9 cellular contexts compared by ENCODE assay signal in genomic region chr22:36773935-36774334, GRCh38. TPM values are rescaled to one million over a fixed set of nuclear protein-coding genes. Genes with fewer than 3 reads are reported as not detected.
DNase-seq lines count a peak whose midpoint lies in the region; ATAC-seq and TF ChIP-seq lines count a peak whose summit lies in the region.
"Had no signal": no experiment of that assay in that cellular context is flagged by ENCODE, and none has a peak within 500 bp of the region (broad histone marks: within the 10 kb centered on the region; RNA-seq: fewer than 3 reads in every experiment).

No MANE protein-coding gene starts in this region.

- no peak overlapping the region for H3K9ac ChIP-seq in Loucy (ENCODE audit: low read depth, low read length, poor library complexity, severe bottlenecking)

- TF ChIP-seq CTCF in Loucy (conservative IDR thresholded peaks at IDR 0.05; ENCODE audit: low read length) (peak; percentile 69), upper lobe of left lung (IDR thresholded peaks at IDR 0.05) (peak in 2 of 6 experiments; percentile 17 to 33), uterus (IDR thresholded peaks at IDR 0.05) (peak in 2 of 4 experiments; percentile 9 to 14)

- ATAC-seq in upper lobe of left lung (ENCODE audit: low FRiP score in 2 of 2) = no peak

- WGBS in upper lobe of left lung, 2 donors = 83 to 86% methylated on average over 3 of the region's 3 CpGs

- no peak overlapping the region for H3K27ac Mint-ChIP-seq in activated CD4-positive, alpha-beta memory T cell treated with anti-CD3 and anti-CD28 coated beads, Interleukin-2, amount 10 ng/mL, durations not matched to agents 7 days and 5 days
- H3K27ac Mint-ChIP-seq: activated naive CD4-positive, alpha-beta T cell treated with anti-CD3 and anti-CD28 coated beads, Interleukin-2, amount 50 U/mL, for 24 hours had no signal

- no peak for TF ChIP-seq POLR2A in upper lobe of left lung (IDR thresholded peaks at IDR 0.05)
- no peak for TF ChIP-seq POLR2A in uterus (IDR thresholded peaks at IDR 0.05)

- no peaks in the 10 kb centered on the region for H3K9me2 ChIP-seq in Loucy (replicated peaks; ENCODE audit: low read depth, low read length)

- H3K27ac ChIP-seq in upper lobe of left lung (no peak overlapping the region), uterus (no peak overlapping the region)

- H4K20me1 ChIP-seq in Loucy (ENCODE audit: insufficient read depth, low read length, poor library complexity, severe bottlenecking) = no peaks in the 10 kb centered on the region

- no peaks in the 10 kb centered on the region for H3K27me3 ChIP-seq in Loucy (ENCODE audit: insufficient read depth, low read length, poor library complexity, severe bottlenecking)
- no peaks in the 10 kb centered on the region for H3K27me3 ChIP-seq in upper lobe of left lung
- no peaks in the 10 kb centered on the region for H3K27me3 ChIP-seq in uterus

- no peak overlapping the region for H3K4me3 Mint-ChIP-seq in activated CD4-positive, alpha-beta memory T cell treated with anti-CD3 and anti-CD28 coated beads, Interleukin-2, amount 10 ng/mL, durations not matched to agents 7 days and 5 days
- H3K4me3 Mint-ChIP-seq: activated naive CD4-positive, alpha-beta T cell treated with anti-CD3 and anti-CD28 coated beads, Interleukin-2, amount 50 U/mL, for 24 hours had no signal

- H3K9me3 Mint-ChIP-seq in activated CD4-positive, alpha-beta memory T cell treated with anti-CD3 and anti-CD28 coated beads, Interleukin-2, amount 10 ng/mL, durations not matched to agents 7 days and 5 days = no peaks in the 10 kb centered on the region
- H3K9me3 Mint-ChIP-seq: activated naive CD4-positive, alpha-beta T cell treated with anti-CD3 and anti-CD28 coated beads, Interleukin-2, amount 50 U/mL, for 24 hours had no signal

- no peak overlapping the region for H3K4me2 ChIP-seq in Loucy (ENCODE audit: low read depth, low read length, poor library complexity, severe bottlenecking)

- no peaks in the 10 kb centered on the region for H3K36me3 ChIP-seq in Loucy (ENCODE audit: insufficient read depth, low read length)
- H3K36me3 ChIP-seq in upper lobe of left lung = peaks cover 0 to 7% (median 0%) of the 10 kb centered on the region in 4 donors
- H3K36me3 ChIP-seq in uterus = no peaks in the 10 kb centered on the region

- peaks cover 34% of the 10 kb centered on the region for H3K4me1 Mint-ChIP-seq in activated CD4-positive, alpha-beta memory T cell treated with anti-CD3 and anti-CD28 coated beads, Interleukin-2, amount 10 ng/mL, durations not matched to agents 7 days and 5 days

- no peaks in the 10 kb centered on the region for H3K79me2 ChIP-seq in Loucy (ENCODE audit: insufficient read depth, low read length)

- CTCF ChIA-PET in activated CD4-positive, alpha-beta memory T cell treated with anti-CD3 and anti-CD28 coated beads, Interleukin-2, amount 10 ng/mL, durations not matched to agents 7 days and 5 days (lab: Charles Lee) = interaction anchor here (0.8 to 4.5 kb wide), 7 partner anchors 8 to 263 kb away, joined by 3 to 44 read pairs (median 6); no protein-coding TSS in a partner anchor

- H3K4me3 ChIP-seq in Loucy (ENCODE audit: low read length, poor library complexity, severe bottlenecking) (no peak overlapping the region), upper lobe of left lung (no peak overlapping the region), uterus (no peak overlapping the region)

- no peaks in the 10 kb centered on the region for H3K9me3 ChIP-seq in Loucy (ENCODE audit: insufficient read depth, low read depth, low read length)
- no peaks in the 10 kb centered on the region for H3K9me3 ChIP-seq in upper lobe of left lung
- no peaks in the 10 kb centered on the region for H3K9me3 ChIP-seq in uterus

- DNase-seq in Daoy (ENCODE audit: low read depth) (peak; percentile 35), astrocyte of the hippocampus (ENCODE audit: low read depth, low spot score) (peak; percentile 40), medulla oblongata (ENCODE audit: extremely low spot score) (peak; percentile 65), cortex of kidney (lab: John Stamatoyannopoulos, UW) (no peak), upper lobe of left lung (no peak), uterus (no peak)
- DNase-seq in activated CD4-positive, alpha-beta memory T cell treated with anti-CD3 and anti-CD28 coated beads, Interleukin-2, amount 10 ng/mL, durations not matched to agents 7 days and 5 days = no peak

- H3K36me3 Mint-ChIP-seq in activated CD4-positive, alpha-beta memory T cell treated with anti-CD3 and anti-CD28 coated beads, Interleukin-2, amount 10 ng/mL, durations not matched to agents 7 days and 5 days (ENCODE audit: low read depth) = no peaks in the 10 kb centered on the region

- no peak overlapping the region for H2AFZ ChIP-seq in Loucy (ENCODE audit: low read length)

- TF ChIP-seq EP300 in upper lobe of left lung (IDR thresholded peaks at IDR 0.05) = no peak

- intact Hi-C loops in uterus (cut with DNase I; ENCODE audit: low total_unique reads) = no loop called here

- POLR2A ChIA-PET in activated CD4-positive, alpha-beta memory T cell treated with anti-CD3 and anti-CD28 coated beads, Interleukin-2, amount 10 ng/mL, durations not matched to agents 7 days and 5 days (lab: Charles Lee) = no interaction called here

- no peaks in the 10 kb centered on the region for H3F3A ChIP-seq in Loucy (ENCODE audit: low read depth)

- no peaks in the 10 kb centered on the region for H3K27me3 Mint-ChIP-seq in activated CD4-positive, alpha-beta memory T cell treated with anti-CD3 and anti-CD28 coated beads, Interleukin-2, amount 10 ng/mL, durations not matched to agents 7 days and 5 days
- H3K27me3 Mint-ChIP-seq: activated naive CD4-positive, alpha-beta T cell treated with anti-CD3 and anti-CD28 coated beads, Interleukin-2, amount 50 U/mL, for 24 hours had no signal

- H3K4me1 ChIP-seq in Loucy (ENCODE audit: insufficient read depth, low read length, poor library complexity, severe bottlenecking) = peaks cover 13% of the 10 kb centered on the region
- peaks cover 11 to 15% (median 15%) of the 10 kb centered on the region in 4 donors for H3K4me1 ChIP-seq in upper lobe of left lung
- H3K4me1 ChIP-seq in uterus = no peaks in the 10 kb centered on the region

RNA-seq across cellular contexts. Expression of gene IFT27, which starts 2.0 kb away (rescaled TPM):
- 18.9 and 21.9 TPM in 2 replicates for total RNA-seq in Daoy (2014; rRNA removed; shearing (Covaris generic))
- total RNA-seq in activated CD4-positive, alpha-beta memory T cell treated with anti-CD3 and anti-CD28 coated beads, Interleukin-2, amount 10 ng/mL, durations not matched to agents 7 days and 5 days = 10 to 100 TPM; 28.3 to 29.5 TPM
- total RNA-seq in upper lobe of left lung = 10 to 100 TPM; 12.6 to 43.0 (median 27.4) TPM
- total RNA-seq in uterus = 10 to 100 TPM in 3 of 4 donors, 1 to 10 TPM in 1; 2.3 to 27.0 (median 15.4) TPM

RNA-seq across cellular contexts. Expression of gene PVALB, which starts 42.9 kb away (rescaled TPM):
- not detected in 2 replicates for total RNA-seq in Daoy (2014; rRNA removed; shearing (Covaris generic))
- total RNA-seq in activated CD4-positive, alpha-beta memory T cell treated with anti-CD3 and anti-CD28 coated beads, Interleukin-2, amount 10 ng/mL, durations not matched to agents 7 days and 5 days = not detected
- total RNA-seq in upper lobe of left lung (1 to 10 TPM in 3 of 6 donors, not detected in 3; 1.5 to 3.3 (median 1.8) TPM), uterus (1 to 10 TPM in 1 of 4 donors, not detected in 3; 2.3 TPM)

Comparison
In these comparisons a context has a peak if more than half of its experiments do, and no peak if none do; other contexts are left out.
1. DNase-seq: peak in Daoy (single experiment), astrocyte of the hippocampus (single experiment) and medulla oblongata (single experiment); none in activated CD4-positive, alpha-beta memory T cell treated with anti-CD3 and anti-CD28 coated beads, Interleukin-2, amount 10 ng/mL, durations not matched to agents 7 days and 5 days (single experiment), cortex of kidney (single experiment), upper lobe of left lung (0 of 2) and uterus (0 of 2).